ENCODE assay signal across 10 cellular contexts in genomic region chr5:157949520-157949919, GRCh38.
A peak's percentile ranks its signal among the peaks of the same experiment; 100 is the strongest.
DNase-seq lines count a peak whose midpoint lies in the region; ATAC-seq and TF ChIP-seq lines count a peak whose summit lies in the region.
"Had no signal": no experiment of that assay in that cellular context is flagged by ENCODE, and none has a peak within 500 bp of the region (broad histone marks: within the 10 kb centered on the region; RNA-seq: fewer than 3 reads in every experiment).

No MANE protein-coding gene starts in this region.

- no peak overlapping the region for H3K4me3 ChIP-seq in DND-41 (ENCODE audit: low read depth in 1 of 2, low read length in 2 of 2)
- no peak overlapping the region for H3K4me3 ChIP-seq in OCI-LY7 (ENCODE audit: low read depth, low read length, poor library complexity, severe bottlenecking)
- no peak overlapping the region for H3K4me3 ChIP-seq in iPS-20b (ENCODE audit: low read length)
- no peak overlapping the region for H3K4me3 ChIP-seq in rectal smooth muscle tissue (ENCODE audit: low read length)
- H3K4me3 ChIP-seq: suprapubic skin had no signal

- CTCF ChIA-PET in OCI-LY7 (lab: Charles Lee; ENCODE audit: unreplicated experiment), result interaction anchor here (0.9 to 1.5 kb wide), 14 partner anchors 9 to 206 kb away, joined by 3 to 5 read pairs (median 4); no protein-coding TSS in a partner anchor

- DNase-seq in DND-41 (no peak), OCI-LY7 (ENCODE audit: low spot score) (no peak), NCI-H82 treated with DMSO at 0.1 percent for 48 hours (lab: John Stamatoyannopoulos, UW; ENCODE audit: unreplicated experiment) (no peak), NCI-H146 treated with DMSO at 0.1 percent for 48 hours (lab: John Stamatoyannopoulos, UW; ENCODE audit: unreplicated experiment) (no peak)
- DNase-seq in activated CD4-positive, alpha-beta T cell treated with anti-CD3 and anti-CD28 coated beads for 1 hour, result no peak

- no peaks in the 10 kb centered on the region for H3K27me3 ChIP-seq in DND-41 (ENCODE audit: insufficient read depth, low read length, poor library complexity)
- H3K27me3 ChIP-seq in iPS-20b (ENCODE audit: insufficient read depth, low read length), result no peaks in the 10 kb centered on the region
- H3K27me3 ChIP-seq in rectal smooth muscle tissue (ENCODE audit: control insufficient read depth, insufficient read depth, low read length), result no peaks in the 10 kb centered on the region
- H3K27me3 ChIP-seq: suprapubic skin had no signal

- no peak overlapping the region for H2AFZ ChIP-seq in DND-41 (ENCODE audit: low read depth, low read length)
- H2AFZ ChIP-seq in OCI-LY7 (ENCODE audit: low read length), result peak overlapping the region; percentile 97; the same call in 1 of the 2 replicates

- TF ChIP-seq CTCF in DND-41 (IDR thresholded peaks at IDR 0.05; ENCODE audit: borderline replicate concordance, extremely low read depth, low read length, poor library complexity, severe bottlenecking) (no peak), OCI-LY7 (conservative IDR thresholded peaks at IDR 0.05; ENCODE audit: low read length) (no peak)

- ATAC-seq in DND-41 (ENCODE audit: insufficient read depth, low read depth) (no peak), HG03095 (IDR thresholded peaks at IDR 0.05; ENCODE audit: unreplicated experiment) (no peak)

- no peaks in the 10 kb centered on the region for H3K79me2 ChIP-seq in DND-41 (ENCODE audit: insufficient read depth, low read length)
- no peaks in the 10 kb centered on the region for H3K79me2 ChIP-seq in OCI-LY7 (ENCODE audit: insufficient read depth, low read depth, low read length)

- peak overlapping the region; percentile 48; the same call in 1 of the 2 replicates for H3K4me2 ChIP-seq in DND-41 (ENCODE audit: insufficient read depth, low read length)
- H3K4me2 ChIP-seq in OCI-LY7 (ENCODE audit: low read length), result peak overlapping the region; percentile 47

- intact Hi-C loops in OCI-LY7 (cut with micrococcal nuclease; ENCODE audit: unreplicated experiment), result loop anchor here (1.0 kb wide), 1 partner anchor 187 kb away; no protein-coding TSS in a partner anchor

- no peaks in the 10 kb centered on the region for H3K9me3 ChIP-seq in DND-41 (ENCODE audit: insufficient read depth, low read length, severe bottlenecking)
- no peaks in the 10 kb centered on the region for H3K9me3 ChIP-seq in OCI-LY7 (ENCODE audit: low read length)
- no peaks in the 10 kb centered on the region for H3K9me3 ChIP-seq in iPS-20b (ENCODE audit: insufficient read depth, low read depth, low read length)
- H3K9me3 ChIP-seq: suprapubic skin had no signal

- BruUV-seq in OCI-LY7 (replicated peaks; lab: Mats Ljungman, UMichigan), result no TSS peak

- no peaks in the 10 kb centered on the region for H4K20me1 ChIP-seq in DND-41 (ENCODE audit: insufficient read depth, low read length)
- H4K20me1 ChIP-seq in OCI-LY7 (ENCODE audit: insufficient read depth, low read length), result no peaks in the 10 kb centered on the region

- H3K9ac ChIP-seq in DND-41 (ENCODE audit: low read depth, low read length) (no peak overlapping the region; the same call in 1 of the 2 replicates), iPS-20b (ENCODE audit: low read depth, low read length) (peak overlapping the region; percentile 60; the same call in 1 of the 2 replicates), rectal smooth muscle tissue (ENCODE audit: low read length) (no peak overlapping the region)

- no peaks in the 10 kb centered on the region for H3K36me3 ChIP-seq in DND-41 (ENCODE audit: insufficient read depth, low read length)
- no peaks in the 10 kb centered on the region for H3K36me3 ChIP-seq in OCI-LY7 (ENCODE audit: insufficient read depth, low read length)
- H3K36me3 ChIP-seq in iPS-20b (ENCODE audit: insufficient read depth, low read depth, low read length), result no peaks in the 10 kb centered on the region
- no peaks in the 10 kb centered on the region for H3K36me3 ChIP-seq in rectal smooth muscle tissue (ENCODE audit: control insufficient read depth, insufficient read depth, low read length)
- H3K36me3 ChIP-seq: suprapubic skin had no signal

- POLR2A ChIA-PET in OCI-LY7 (lab: Charles Lee), result interaction anchor here (0.5 to 2.8 kb wide), 11 partner anchors 12 to 199 kb away, joined by 3 to 15 read pairs (median 4); no protein-coding TSS in a partner anchor

- H3K9me2 ChIP-seq in OCI-LY7 (ENCODE audit: insufficient read depth, low read length), result no peaks in the 10 kb centered on the region

- H3K4me1 ChIP-seq in DND-41 (ENCODE audit: insufficient read depth, low read length), result peaks cover 11% of the 10 kb centered on the region
- H3K4me1 ChIP-seq in OCI-LY7 (ENCODE audit: insufficient read depth, low read length, poor library complexity, severe bottlenecking), result peaks cover 19% of the 10 kb centered on the region
- peaks cover 12% of the 10 kb centered on the region for H3K4me1 ChIP-seq in iPS-20b (ENCODE audit: insufficient read depth, low read length)
- peaks cover 3% of the 10 kb centered on the region for H3K4me1 ChIP-seq in rectal smooth muscle tissue (ENCODE audit: control insufficient read depth, insufficient read depth, low read length)

- no peak overlapping the region for H3K27ac ChIP-seq in DND-41 (ENCODE audit: low read length)
- H3K27ac ChIP-seq in OCI-LY7 (ENCODE audit: low read depth, low read length, poor library complexity, severe bottlenecking), result no peak overlapping the region
- no peak overlapping the region for H3K27ac ChIP-seq in iPS-20b (ENCODE audit: low read length)
- peak overlapping the region; percentile 89 for H3K27ac ChIP-seq in rectal smooth muscle tissue (ENCODE audit: low read depth, low read length)
- H3K27ac ChIP-seq: C4-2B, suprapubic skin had no signal
